Comparison of ENCODE assay signal across 1 cellular context in genomic region chr14:58826845-58827686, GRCh38.
TF ChIP-seq lines count a peak whose summit lies in the region.

No MANE protein-coding gene starts in this region.

TF ChIP-seq in GM23338, 12 proteins besides CTCF, POLR2A, EP300 and RAD21 (continued from another document):
- TF ChIP-seq ZNF114 (CRISPR knock-in tag; IDR thresholded peaks at IDR 0.05) (no peak), ZNF331 (CRISPR knock-in tag; IDR thresholded peaks at IDR 0.05; ENCODE audit: low read depth) (no peak), EZH2 (IDR thresholded peaks at IDR 0.05; ENCODE audit: low read depth, unreplicated experiment) (no peak), JUNB (IDR thresholded peaks at IDR 0.05; ENCODE audit: unreplicated experiment) (no peak)
- TF ChIP-seq, protein P1, sequence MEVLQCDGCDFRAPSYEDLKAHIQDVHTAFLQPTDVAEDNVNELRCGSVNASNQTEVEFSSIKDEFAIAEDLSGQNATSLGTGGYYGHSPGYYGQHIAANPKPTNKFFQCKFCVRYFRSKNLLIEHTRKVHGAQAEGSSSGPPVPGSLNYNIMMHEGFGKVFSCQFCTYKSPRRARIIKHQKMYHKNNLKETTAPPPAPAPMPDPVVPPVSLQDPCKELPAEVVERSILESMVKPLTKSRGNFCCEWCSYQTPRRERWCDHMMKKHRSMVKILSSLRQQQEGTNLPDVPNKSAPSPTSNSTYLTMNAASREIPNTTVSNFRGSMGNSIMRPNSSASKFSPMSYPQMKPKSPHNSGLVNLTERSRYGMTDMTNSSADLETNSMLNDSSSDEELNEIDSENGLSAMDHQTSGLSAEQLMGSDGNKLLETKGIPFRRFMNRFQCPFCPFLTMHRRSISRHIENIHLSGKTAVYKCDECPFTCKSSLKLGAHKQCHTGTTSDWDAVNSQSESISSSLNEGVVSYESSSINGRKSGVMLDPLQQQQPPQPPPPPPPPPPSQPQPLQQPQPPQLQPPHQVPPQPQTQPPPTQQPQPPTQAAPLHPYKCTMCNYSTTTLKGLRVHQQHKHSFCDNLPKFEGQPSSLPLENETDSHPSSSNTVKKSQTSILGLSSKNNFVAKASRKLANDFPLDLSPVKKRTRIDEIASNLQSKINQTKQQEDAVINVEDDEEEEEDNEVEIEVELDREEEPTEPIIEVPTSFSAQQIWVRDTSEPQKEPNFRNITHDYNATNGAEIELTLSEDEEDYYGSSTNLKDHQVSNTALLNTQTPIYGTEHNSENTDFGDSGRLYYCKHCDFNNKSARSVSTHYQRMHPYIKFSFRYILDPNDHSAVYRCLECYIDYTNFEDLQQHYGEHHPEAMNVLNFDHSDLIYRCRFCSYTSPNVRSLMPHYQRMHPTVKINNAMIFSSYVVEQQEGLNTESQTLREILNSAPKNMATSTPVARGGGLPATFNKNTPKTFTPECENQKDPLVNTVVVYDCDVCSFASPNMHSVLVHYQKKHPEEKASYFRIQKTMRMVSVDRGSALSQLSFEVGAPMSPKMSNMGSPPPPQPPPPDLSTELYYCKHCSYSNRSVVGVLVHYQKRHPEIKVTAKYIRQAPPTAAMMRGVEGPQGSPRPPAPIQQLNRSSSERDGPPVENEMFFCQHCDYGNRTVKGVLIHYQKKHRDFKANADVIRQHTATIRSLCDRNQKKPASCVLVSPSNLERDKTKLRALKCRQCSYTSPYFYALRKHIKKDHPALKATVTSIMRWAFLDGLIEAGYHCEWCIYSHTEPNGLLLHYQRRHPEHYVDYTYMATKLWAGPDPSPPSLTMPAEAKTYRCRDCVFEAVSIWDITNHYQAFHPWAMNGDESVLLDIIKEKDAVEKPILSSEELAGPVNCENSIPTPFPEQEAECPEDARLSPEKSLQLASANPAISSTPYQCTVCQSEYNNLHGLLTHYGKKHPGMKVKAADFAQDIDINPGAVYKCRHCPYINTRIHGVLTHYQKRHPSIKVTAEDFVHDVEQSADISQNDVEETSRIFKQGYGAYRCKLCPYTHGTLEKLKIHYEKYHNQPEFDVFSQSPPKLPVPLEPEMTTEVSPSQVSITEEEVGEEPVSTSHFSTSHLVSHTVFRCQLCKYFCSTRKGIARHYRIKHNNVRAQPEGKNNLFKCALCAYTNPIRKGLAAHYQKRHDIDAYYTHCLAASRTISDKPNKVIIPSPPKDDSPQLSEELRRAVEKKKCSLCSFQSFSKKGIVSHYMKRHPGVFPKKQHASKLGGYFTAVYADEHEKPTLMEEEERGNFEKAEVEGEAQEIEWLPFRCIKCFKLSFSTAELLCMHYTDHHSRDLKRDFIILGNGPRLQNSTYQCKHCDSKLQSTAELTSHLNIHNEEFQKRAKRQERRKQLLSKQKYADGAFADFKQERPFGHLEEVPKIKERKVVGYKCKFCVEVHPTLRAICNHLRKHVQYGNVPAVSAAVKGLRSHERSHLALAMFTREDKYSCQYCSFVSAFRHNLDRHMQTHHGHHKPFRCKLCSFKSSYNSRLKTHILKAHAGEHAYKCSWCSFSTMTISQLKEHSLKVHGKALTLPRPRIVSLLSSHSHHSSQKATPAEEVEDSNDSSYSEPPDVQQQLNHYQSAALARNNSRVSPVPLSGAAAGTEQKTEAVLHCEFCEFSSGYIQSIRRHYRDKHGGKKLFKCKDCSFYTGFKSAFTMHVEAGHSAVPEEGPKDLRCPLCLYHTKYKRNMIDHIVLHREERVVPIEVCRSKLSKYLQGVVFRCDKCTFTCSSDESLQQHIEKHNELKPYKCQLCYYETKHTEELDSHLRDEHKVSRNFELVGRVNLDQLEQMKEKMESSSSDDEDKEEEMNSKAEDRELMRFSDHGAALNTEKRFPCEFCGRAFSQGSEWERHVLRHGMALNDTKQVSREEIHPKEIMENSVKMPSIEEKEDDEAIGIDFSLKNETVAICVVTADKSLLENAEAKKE (CRISPR knock-in tag; IDR thresholded peaks at IDR 0.05), result no peak
